Comparison of ENCODE assay signal across 1 cellular context in the genomic region with DNA sequence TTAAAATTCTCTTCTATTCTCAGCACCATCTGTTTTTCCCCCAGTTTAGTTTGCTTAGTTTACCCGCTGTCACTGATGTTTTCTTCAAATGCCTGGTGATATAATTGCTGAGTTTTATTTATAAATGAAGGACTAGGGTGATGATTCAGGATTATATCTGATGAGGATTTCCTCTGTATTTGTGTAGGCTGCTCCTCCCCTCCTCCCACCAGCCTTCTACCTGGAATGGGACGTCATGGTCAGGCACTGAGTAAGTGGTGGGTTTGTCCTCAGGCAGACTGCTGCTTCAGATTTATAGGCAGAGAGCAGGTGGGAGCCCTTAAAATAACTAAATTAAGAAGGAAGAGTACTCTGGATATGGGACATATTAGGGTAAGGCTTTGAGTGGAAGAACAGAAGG.
TF ChIP-seq lines count a peak whose summit lies in the region.

No MANE protein-coding gene starts in this region.

TF ChIP-seq in GM23338, 12 proteins besides CTCF, POLR2A, EP300 and RAD21 (continued from another document):
- TF ChIP-seq, protein P1, sequence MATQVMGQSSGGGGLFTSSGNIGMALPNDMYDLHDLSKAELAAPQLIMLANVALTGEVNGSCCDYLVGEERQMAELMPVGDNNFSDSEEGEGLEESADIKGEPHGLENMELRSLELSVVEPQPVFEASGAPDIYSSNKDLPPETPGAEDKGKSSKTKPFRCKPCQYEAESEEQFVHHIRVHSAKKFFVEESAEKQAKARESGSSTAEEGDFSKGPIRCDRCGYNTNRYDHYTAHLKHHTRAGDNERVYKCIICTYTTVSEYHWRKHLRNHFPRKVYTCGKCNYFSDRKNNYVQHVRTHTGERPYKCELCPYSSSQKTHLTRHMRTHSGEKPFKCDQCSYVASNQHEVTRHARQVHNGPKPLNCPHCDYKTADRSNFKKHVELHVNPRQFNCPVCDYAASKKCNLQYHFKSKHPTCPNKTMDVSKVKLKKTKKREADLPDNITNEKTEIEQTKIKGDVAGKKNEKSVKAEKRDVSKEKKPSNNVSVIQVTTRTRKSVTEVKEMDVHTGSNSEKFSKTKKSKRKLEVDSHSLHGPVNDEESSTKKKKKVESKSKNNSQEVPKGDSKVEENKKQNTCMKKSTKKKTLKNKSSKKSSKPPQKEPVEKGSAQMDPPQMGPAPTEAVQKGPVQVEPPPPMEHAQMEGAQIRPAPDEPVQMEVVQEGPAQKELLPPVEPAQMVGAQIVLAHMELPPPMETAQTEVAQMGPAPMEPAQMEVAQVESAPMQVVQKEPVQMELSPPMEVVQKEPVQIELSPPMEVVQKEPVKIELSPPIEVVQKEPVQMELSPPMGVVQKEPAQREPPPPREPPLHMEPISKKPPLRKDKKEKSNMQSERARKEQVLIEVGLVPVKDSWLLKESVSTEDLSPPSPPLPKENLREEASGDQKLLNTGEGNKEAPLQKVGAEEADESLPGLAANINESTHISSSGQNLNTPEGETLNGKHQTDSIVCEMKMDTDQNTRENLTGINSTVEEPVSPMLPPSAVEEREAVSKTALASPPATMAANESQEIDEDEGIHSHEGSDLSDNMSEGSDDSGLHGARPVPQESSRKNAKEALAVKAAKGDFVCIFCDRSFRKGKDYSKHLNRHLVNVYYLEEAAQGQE (IDR thresholded peaks at IDR 0.05; ENCODE audit: unreplicated experiment), result no peak
